Comparison of ENCODE assay signal across 8 cellular contexts in genomic region chr20:63056236-63057132, GRCh38. TPM values are rescaled to one million over a fixed set of nuclear protein-coding genes. Genes with fewer than 3 reads are reported as not detected.
DNase-seq lines count a peak whose midpoint lies in the region; ATAC-seq and TF ChIP-seq lines count a peak whose summit lies in the region.

No MANE protein-coding gene starts in this region.

- no peak overlapping the region for H3K27ac Mint-ChIP-seq in CD14-positive monocyte

- TF ChIP-seq POLR2A in breast epithelium (IDR thresholded peaks at IDR 0.05) = no peak

- DNase-seq in CD14-positive monocyte (ENCODE audit: low spot score) = no peak
- DNase-seq in T follicular helper cell (ENCODE audit: low read depth) = peak; percentile 12
- peak in 1 of 2 donors; percentile 52 for DNase-seq in breast epithelium (ENCODE audit: low spot score in 2 of 2)
- DNase-seq in kidney epithelial cell (ENCODE audit: low read depth) = no peak
- DNase-seq in stimulated activated CD8-positive, alpha-beta memory T cell treated with anti-CD3 and anti-CD28 coated beads, Interleukin-15, amount 100 ng/mL, for 24 hours (ENCODE audit: low read depth) = peak; percentile 16
- DNase-seq in NCI-H187 treated with DMSO at 0.1 percent for 48 hours (lab: John Stamatoyannopoulos, UW) = no peak

- no peaks in the 10 kb centered on the region for H3K4me1 Mint-ChIP-seq in CD14-positive monocyte

- no peak overlapping the region for H3K27ac ChIP-seq in breast epithelium

- H3K36me3 Mint-ChIP-seq in CD14-positive monocyte = no peaks in the 10 kb centered on the region

- peaks cover 0 to 5% (median 4%) of the 10 kb centered on the region in 7 donors for H3K9me3 Mint-ChIP-seq in CD14-positive monocyte

- H3K27me3 ChIP-seq in breast epithelium (peaks cover 0 to 51% of the 10 kb centered on the region in 2 donors), kidney epithelial cell (ENCODE audit: control insufficient read depth, insufficient read depth, low read length) (peaks cover 33% of the 10 kb centered on the region)

- H3K36me3 ChIP-seq in breast epithelium (no peaks in the 10 kb centered on the region), kidney epithelial cell (ENCODE audit: control insufficient read depth, insufficient read depth, low read length) (no peaks in the 10 kb centered on the region)

- no peaks in the 10 kb centered on the region for H3K9me3 ChIP-seq in breast epithelium

- no peaks in the 10 kb centered on the region for H3K4me1 ChIP-seq in breast epithelium

- H3K27me3 Mint-ChIP-seq in CD14-positive monocyte (ENCODE audit: low read depth in 3 of 3) = peaks cover 2 to 10% (median 10%) of the 10 kb centered on the region in 3 donors

- peak; percentile 93 for TF ChIP-seq CTCF in CD14-positive monocyte (IDR thresholded peaks at IDR 0.05)
- TF ChIP-seq CTCF in breast epithelium (IDR thresholded peaks at IDR 0.05) = peak; percentile 44 to 68 (median 64)
- peak; percentile 90 for TF ChIP-seq CTCF in kidney epithelial cell (IDR thresholded peaks at IDR 0.05; ENCODE audit: insufficient read depth, low read length, poor library complexity, severe bottlenecking)

- peak; percentile 42 for ATAC-seq in HG03354 (IDR thresholded peaks at IDR 0.05; ENCODE audit: poor library complexity, severe bottlenecking, unreplicated experiment)
- ATAC-seq in GM18519 (IDR thresholded peaks at IDR 0.05; ENCODE audit: low FRiP score, unreplicated experiment) = no peak

- H3K4me3 Mint-ChIP-seq in CD14-positive monocyte = no peak overlapping the region

- H3K4me3 ChIP-seq in breast epithelium = peak overlapping the region in 1 of 3 donors; percentile 33
- H3K4me3 ChIP-seq in kidney epithelial cell (ENCODE audit: low read depth, low read length) = no peak overlapping the region

- intact Hi-C loops in CD14-positive monocyte (cut with micrococcal nuclease) = no loop called here
- intact Hi-C loops in breast epithelium (cut with DNase I; ENCODE audit: low total_unique reads) = no loop called here

RNA-seq across cellular contexts. Expression of gene BHLHE23, which starts 49.7 kb away (rescaled TPM):
- polyA plus RNA-seq in CD14-positive monocyte = not detected
- total RNA-seq in breast epithelium (not detected), kidney epithelial cell (not detected in 2 replicates)

Comparison
In these comparisons a context has a peak if more than half of its experiments do, and no peak if none do; other contexts are left out.
1. DNase-seq: peak in T follicular helper cell (single experiment) and stimulated activated CD8-positive, alpha-beta memory T cell treated with anti-CD3 and anti-CD28 coated beads, Interleukin-15, amount 100 ng/mL, for 24 hours (single experiment); none in CD14-positive monocyte (single experiment), kidney epithelial cell (single experiment) and NCI-H187 treated with DMSO at 0.1 percent for 48 hours (single experiment).
2. Peak in every context shown above with its lines, with median percentiles within 50 percentile points of each other: CTCF ChIP-seq.